Comparison of ENCODE assay signal across 7 cellular contexts in genomic region chr6:155530219-155530834, GRCh38.
A peak's percentile ranks its signal among the peaks of the same experiment; 100 is the strongest.
DNase-seq lines count a peak whose midpoint lies in the region; ATAC-seq and TF ChIP-seq lines count a peak whose summit lies in the region.

No MANE protein-coding gene starts in this region.

- peak; percentile 44 for DNase-seq in D341Med (ENCODE audit: low spot score)
- peak; percentile 67 for DNase-seq in foreskin melanocyte
- DNase-seq in superior temporal gyrus (ENCODE audit: extremely low spot score): peak; percentile 78
- DNase-seq in activated CD4-positive, CD25-positive, alpha-beta regulatory T cell (lab: John Stamatoyannopoulos, UW): no peak

- peak; percentile 53 for ATAC-seq in GM18858 (IDR thresholded peaks at IDR 0.05; ENCODE audit: unreplicated experiment)
- ATAC-seq in HG03571 (IDR thresholded peaks at IDR 0.05; ENCODE audit: unreplicated experiment): peak; percentile 87
- ATAC-seq in SK-N-SH treated with all-trans-retinoic acid at 6 μM for 48 hours: peak; percentile 84

TF ChIP-seq in SK-N-SH treated with all-trans-retinoic acid at 6 μM for 48 hours, 23 proteins besides CTCF, POLR2A, EP300 and RAD21:
- TF ChIP-seq CSDC2 (CRISPR knock-in tag; IDR thresholded peaks at IDR 0.05) (no peak), TOX (CRISPR knock-in tag; IDR thresholded peaks at IDR 0.05; ENCODE audit: borderline replicate concordance) (no peak), ISL1 (CRISPR knock-in tag; IDR thresholded peaks at IDR 0.05) (no peak), ESRRG (CRISPR knock-in tag; IDR thresholded peaks at IDR 0.05) (no peak), ZC3H10 (CRISPR knock-in tag; IDR thresholded peaks at IDR 0.05) (no peak), PATZ1 (CRISPR knock-in tag; IDR thresholded peaks at IDR 0.05; ENCODE audit: borderline replicate concordance) (no peak), ZFP30 (CRISPR knock-in tag; IDR thresholded peaks at IDR 0.05) (no peak), ARNTL (CRISPR knock-in tag; IDR thresholded peaks at IDR 0.05; ENCODE audit: borderline replicate concordance, low read depth) (no peak), RARB (CRISPR knock-in tag; IDR thresholded peaks at IDR 0.05) (no peak), CSRNP3 (CRISPR knock-in tag; IDR thresholded peaks at IDR 0.05) (no peak), POU6F1 (CRISPR knock-in tag; IDR thresholded peaks at IDR 0.05; ENCODE audit: borderline replicate concordance, low read depth) (no peak), ZNF565 (CRISPR knock-in tag; conservative IDR thresholded peaks at IDR 0.05; ENCODE audit: low read depth) (no peak), ZNF8 (CRISPR knock-in tag; IDR thresholded peaks at IDR 0.05) (no peak)

Comparison
In these comparisons a context has a peak if more than half of its experiments do, and no peak if none do; other contexts are left out.
1. DNase-seq: peak in D341Med (single experiment), foreskin melanocyte (single experiment) and superior temporal gyrus (single experiment); none in activated CD4-positive, CD25-positive, alpha-beta regulatory T cell (0 of 4).
2. Peak in every context shown above with its lines, with median percentiles within 50 percentile points of each other: ATAC-seq.